Comparison of ENCODE assay signal across 2 cellular contexts in the genomic region with DNA sequence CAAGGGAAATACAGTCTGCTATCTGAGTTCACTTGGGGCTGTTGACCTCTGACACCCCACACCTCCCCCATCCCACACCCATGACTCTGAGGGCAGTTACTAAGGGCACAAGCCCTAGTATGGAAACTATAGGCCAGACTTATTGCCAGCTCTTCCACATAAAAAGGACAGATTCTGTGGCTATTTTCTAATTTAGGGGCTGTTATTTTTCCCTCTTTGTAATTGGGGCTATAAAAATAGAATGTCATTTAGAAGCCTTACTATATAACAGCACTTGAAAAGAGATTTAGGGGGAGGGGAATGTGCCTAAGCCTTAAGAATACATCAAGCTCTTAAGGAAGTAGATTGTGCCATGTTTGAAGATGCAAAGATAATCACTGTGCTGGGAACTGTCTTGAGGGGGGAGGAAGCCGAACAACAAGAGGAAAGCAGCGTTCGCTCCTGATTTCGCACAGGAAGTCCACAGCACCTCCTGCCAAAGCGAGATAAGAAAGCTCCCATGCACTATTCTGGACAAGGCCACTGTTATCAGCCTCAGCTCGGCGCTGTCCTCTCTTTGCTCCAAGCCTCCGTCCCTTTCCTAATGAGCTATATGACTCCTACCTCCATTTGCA.
TF ChIP-seq lines count a peak whose summit lies in the region.

No MANE protein-coding gene starts in this region.

TF ChIP-seq in GM23338, 12 proteins besides CTCF, POLR2A, EP300 and RAD21 (continued from another document):
- TF ChIP-seq REST (IDR thresholded peaks at IDR 0.05; ENCODE audit: unreplicated experiment) (no peak), EZH2 (IDR thresholded peaks at IDR 0.05; ENCODE audit: low read depth, unreplicated experiment) (no peak), POLR2AphosphoS5 (IDR thresholded peaks at IDR 0.05; ENCODE audit: low read depth) (no peak), NANOG (IDR thresholded peaks at IDR 0.05; ENCODE audit: borderline replicate concordance) (no peak)
- TF ChIP-seq, protein P1, sequence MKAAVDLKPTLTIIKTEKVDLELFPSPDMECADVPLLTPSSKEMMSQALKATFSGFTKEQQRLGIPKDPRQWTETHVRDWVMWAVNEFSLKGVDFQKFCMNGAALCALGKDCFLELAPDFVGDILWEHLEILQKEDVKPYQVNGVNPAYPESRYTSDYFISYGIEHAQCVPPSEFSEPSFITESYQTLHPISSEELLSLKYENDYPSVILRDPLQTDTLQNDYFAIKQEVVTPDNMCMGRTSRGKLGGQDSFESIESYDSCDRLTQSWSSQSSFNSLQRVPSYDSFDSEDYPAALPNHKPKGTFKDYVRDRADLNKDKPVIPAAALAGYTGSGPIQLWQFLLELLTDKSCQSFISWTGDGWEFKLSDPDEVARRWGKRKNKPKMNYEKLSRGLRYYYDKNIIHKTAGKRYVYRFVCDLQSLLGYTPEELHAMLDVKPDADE (IDR thresholded peaks at IDR 0.05) = no peak
- TF ChIP-seq, protein P2, sequence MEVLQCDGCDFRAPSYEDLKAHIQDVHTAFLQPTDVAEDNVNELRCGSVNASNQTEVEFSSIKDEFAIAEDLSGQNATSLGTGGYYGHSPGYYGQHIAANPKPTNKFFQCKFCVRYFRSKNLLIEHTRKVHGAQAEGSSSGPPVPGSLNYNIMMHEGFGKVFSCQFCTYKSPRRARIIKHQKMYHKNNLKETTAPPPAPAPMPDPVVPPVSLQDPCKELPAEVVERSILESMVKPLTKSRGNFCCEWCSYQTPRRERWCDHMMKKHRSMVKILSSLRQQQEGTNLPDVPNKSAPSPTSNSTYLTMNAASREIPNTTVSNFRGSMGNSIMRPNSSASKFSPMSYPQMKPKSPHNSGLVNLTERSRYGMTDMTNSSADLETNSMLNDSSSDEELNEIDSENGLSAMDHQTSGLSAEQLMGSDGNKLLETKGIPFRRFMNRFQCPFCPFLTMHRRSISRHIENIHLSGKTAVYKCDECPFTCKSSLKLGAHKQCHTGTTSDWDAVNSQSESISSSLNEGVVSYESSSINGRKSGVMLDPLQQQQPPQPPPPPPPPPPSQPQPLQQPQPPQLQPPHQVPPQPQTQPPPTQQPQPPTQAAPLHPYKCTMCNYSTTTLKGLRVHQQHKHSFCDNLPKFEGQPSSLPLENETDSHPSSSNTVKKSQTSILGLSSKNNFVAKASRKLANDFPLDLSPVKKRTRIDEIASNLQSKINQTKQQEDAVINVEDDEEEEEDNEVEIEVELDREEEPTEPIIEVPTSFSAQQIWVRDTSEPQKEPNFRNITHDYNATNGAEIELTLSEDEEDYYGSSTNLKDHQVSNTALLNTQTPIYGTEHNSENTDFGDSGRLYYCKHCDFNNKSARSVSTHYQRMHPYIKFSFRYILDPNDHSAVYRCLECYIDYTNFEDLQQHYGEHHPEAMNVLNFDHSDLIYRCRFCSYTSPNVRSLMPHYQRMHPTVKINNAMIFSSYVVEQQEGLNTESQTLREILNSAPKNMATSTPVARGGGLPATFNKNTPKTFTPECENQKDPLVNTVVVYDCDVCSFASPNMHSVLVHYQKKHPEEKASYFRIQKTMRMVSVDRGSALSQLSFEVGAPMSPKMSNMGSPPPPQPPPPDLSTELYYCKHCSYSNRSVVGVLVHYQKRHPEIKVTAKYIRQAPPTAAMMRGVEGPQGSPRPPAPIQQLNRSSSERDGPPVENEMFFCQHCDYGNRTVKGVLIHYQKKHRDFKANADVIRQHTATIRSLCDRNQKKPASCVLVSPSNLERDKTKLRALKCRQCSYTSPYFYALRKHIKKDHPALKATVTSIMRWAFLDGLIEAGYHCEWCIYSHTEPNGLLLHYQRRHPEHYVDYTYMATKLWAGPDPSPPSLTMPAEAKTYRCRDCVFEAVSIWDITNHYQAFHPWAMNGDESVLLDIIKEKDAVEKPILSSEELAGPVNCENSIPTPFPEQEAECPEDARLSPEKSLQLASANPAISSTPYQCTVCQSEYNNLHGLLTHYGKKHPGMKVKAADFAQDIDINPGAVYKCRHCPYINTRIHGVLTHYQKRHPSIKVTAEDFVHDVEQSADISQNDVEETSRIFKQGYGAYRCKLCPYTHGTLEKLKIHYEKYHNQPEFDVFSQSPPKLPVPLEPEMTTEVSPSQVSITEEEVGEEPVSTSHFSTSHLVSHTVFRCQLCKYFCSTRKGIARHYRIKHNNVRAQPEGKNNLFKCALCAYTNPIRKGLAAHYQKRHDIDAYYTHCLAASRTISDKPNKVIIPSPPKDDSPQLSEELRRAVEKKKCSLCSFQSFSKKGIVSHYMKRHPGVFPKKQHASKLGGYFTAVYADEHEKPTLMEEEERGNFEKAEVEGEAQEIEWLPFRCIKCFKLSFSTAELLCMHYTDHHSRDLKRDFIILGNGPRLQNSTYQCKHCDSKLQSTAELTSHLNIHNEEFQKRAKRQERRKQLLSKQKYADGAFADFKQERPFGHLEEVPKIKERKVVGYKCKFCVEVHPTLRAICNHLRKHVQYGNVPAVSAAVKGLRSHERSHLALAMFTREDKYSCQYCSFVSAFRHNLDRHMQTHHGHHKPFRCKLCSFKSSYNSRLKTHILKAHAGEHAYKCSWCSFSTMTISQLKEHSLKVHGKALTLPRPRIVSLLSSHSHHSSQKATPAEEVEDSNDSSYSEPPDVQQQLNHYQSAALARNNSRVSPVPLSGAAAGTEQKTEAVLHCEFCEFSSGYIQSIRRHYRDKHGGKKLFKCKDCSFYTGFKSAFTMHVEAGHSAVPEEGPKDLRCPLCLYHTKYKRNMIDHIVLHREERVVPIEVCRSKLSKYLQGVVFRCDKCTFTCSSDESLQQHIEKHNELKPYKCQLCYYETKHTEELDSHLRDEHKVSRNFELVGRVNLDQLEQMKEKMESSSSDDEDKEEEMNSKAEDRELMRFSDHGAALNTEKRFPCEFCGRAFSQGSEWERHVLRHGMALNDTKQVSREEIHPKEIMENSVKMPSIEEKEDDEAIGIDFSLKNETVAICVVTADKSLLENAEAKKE (CRISPR knock-in tag; IDR thresholded peaks at IDR 0.05) = no peak

TF ChIP-seq in WTC11, 78 proteins besides CTCF, POLR2A, EP300 and RAD21 (continued from another document):
- TF ChIP-seq, protein P3, sequence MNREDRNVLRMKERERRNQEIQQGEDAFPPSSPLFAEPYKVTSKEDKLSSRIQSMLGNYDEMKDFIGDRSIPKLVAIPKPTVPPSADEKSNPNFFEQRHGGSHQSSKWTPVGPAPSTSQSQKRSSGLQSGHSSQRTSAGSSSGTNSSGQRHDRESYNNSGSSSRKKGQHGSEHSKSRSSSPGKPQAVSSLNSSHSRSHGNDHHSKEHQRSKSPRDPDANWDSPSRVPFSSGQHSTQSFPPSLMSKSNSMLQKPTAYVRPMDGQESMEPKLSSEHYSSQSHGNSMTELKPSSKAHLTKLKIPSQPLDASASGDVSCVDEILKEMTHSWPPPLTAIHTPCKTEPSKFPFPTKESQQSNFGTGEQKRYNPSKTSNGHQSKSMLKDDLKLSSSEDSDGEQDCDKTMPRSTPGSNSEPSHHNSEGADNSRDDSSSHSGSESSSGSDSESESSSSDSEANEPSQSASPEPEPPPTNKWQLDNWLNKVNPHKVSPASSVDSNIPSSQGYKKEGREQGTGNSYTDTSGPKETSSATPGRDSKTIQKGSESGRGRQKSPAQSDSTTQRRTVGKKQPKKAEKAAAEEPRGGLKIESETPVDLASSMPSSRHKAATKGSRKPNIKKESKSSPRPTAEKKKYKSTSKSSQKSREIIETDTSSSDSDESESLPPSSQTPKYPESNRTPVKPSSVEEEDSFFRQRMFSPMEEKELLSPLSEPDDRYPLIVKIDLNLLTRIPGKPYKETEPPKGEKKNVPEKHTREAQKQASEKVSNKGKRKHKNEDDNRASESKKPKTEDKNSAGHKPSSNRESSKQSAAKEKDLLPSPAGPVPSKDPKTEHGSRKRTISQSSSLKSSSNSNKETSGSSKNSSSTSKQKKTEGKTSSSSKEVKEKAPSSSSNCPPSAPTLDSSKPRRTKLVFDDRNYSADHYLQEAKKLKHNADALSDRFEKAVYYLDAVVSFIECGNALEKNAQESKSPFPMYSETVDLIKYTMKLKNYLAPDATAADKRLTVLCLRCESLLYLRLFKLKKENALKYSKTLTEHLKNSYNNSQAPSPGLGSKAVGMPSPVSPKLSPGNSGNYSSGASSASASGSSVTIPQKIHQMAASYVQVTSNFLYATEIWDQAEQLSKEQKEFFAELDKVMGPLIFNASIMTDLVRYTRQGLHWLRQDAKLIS (CRISPR knock-in tag; IDR thresholded peaks at IDR 0.05; ENCODE audit: borderline replicate concordance) = no peak
- TF ChIP-seq FOXK1 (CRISPR knock-in tag; IDR thresholded peaks at IDR 0.05) = no peak
TF ChIP-seq in WTC11: peak in this region for 0.
